27 cellular contexts compared by ENCODE assay signal in the genomic region with DNA sequence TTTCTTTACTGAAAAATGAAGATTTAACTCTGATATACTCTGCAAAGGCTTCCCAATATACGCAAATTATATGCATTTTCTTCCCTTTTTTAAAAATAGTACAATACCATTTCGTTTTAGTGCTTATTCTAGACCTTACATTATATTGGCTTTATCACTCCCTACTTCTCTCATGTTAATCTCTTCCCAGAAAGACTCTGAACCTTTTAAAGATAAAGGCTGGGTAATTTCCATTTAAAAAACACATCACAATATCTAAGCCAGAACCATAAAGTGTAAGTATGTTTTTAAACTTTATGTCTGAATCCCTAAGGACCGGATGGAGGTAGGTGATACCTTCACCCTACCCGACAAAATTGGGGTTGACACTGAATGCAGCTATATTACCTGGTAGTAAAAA.
DNase-seq lines count a peak whose midpoint lies in the region; ATAC-seq, FAIRE-seq and TF ChIP-seq lines count a peak whose summit lies in the region.
"Had no signal": no experiment of that assay in that cellular context is flagged by ENCODE, and none has a peak within 500 bp of the region (broad histone marks: within the 10 kb centered on the region; RNA-seq: fewer than 3 reads in every experiment).

No MANE protein-coding gene starts in this region.

- H3K4me2 ChIP-seq in H1 (ENCODE audit: insufficient read depth in 1 of 2, low read depth in 2 of 2, low read length in 2 of 2), result no peak overlapping the region
- H3K4me2 ChIP-seq: BLaER1 had no signal

- no peak for TF ChIP-seq EP300 in H1 (IDR thresholded peaks at IDR 0.05; ENCODE audit: borderline replicate concordance in 1 of 2, low read depth in 2 of 2, low read length in 2 of 2)

- intact Hi-C loops in mucosa of descending colon (cut with DNase I, micrococcal nuclease) (no loop called here), cardiac septum (cut with DNase I) (no loop called here)

- H3K27me3 ChIP-seq in bronchial epithelial cell (ENCODE audit: control insufficient read depth, insufficient read depth, low read length) (no peaks in the 10 kb centered on the region), H1 (replicated peaks in 1 of 4; ENCODE audit: control insufficient read depth in 3 of 4, extremely low read depth in 1 of 4, insufficient read depth in 3 of 4, low read length in 3 of 4) (no peaks in the 10 kb centered on the region), small intestine (ENCODE audit: control insufficient read depth in 2 of 2, insufficient read depth in 2 of 2, low read length in 2 of 2) (no peaks in the 10 kb centered on the region)
- H3K27me3 ChIP-seq: BE2C, BLaER1 had no signal

- no peaks in the 10 kb centered on the region for H3K79me1 ChIP-seq in H1 (ENCODE audit: low read depth, low read length)

- H3K23me2 ChIP-seq in H1 (ENCODE audit: low read depth, low read length), result no peaks in the 10 kb centered on the region

- no peak overlapping the region for H3K18ac ChIP-seq in H1 (ENCODE audit: extremely low read depth, low read length)

- H3K9ac ChIP-seq in H1 (replicated peaks in 1 of 4; ENCODE audit: extremely low read depth in 1 of 4, low read depth in 3 of 4, low read length in 3 of 4), result no peak overlapping the region
- H3K9ac ChIP-seq: BLaER1 had no signal

- H2BK120ac ChIP-seq in H1 (replicated peaks; ENCODE audit: low read depth, low read length), result no peak overlapping the region

- H4K5ac ChIP-seq in H1 (ENCODE audit: insufficient read length, low read depth, low read length), result no peak overlapping the region

- H4K91ac ChIP-seq in H1 (replicated peaks; ENCODE audit: insufficient read length, low read length), result no peak overlapping the region

- no peak overlapping the region for H2BK5ac ChIP-seq in H1 (ENCODE audit: low read depth, low read length)

- H3K56ac ChIP-seq in H1 (replicated peaks; ENCODE audit: insufficient read length, low read depth, low read length), result peak overlapping the region; percentile 3

- POLR2A ChIA-PET in H1 (lab: Charles Lee; ENCODE audit: partially characterized antibody), result no interaction called here

- H3K9me3 ChIP-seq in H1 (ENCODE audit: insufficient read depth in 2 of 2, low read depth in 1 of 2, low read length in 1 of 2), result no peaks in the 10 kb centered on the region
- no peaks in the 10 kb centered on the region for H3K9me3 ChIP-seq in mucosa of descending colon
- H3K9me3 ChIP-seq in small intestine (ENCODE audit: control insufficient read depth, low read depth), result no peaks in the 10 kb centered on the region
- H3K9me3 ChIP-seq: BE2C, BLaER1 had no signal

- H3K27ac ChIP-seq in H1 (ENCODE audit: low read depth, low read length) (no peak overlapping the region), small intestine (ENCODE audit: low read depth in 1 of 2, low read length in 1 of 2) (no peak overlapping the region)
- H3K27ac ChIP-seq: BLaER1 had no signal

- no peaks in the 10 kb centered on the region for H3K4me1 ChIP-seq in H1 (replicated peaks in 1 of 4; ENCODE audit: control insufficient read depth in 3 of 4, insufficient read depth in 4 of 4, low read length in 3 of 4)
- no peaks in the 10 kb centered on the region for H3K4me1 ChIP-seq in mucosa of descending colon (ENCODE audit: low read depth)
- H3K4me1 ChIP-seq in small intestine (ENCODE audit: control insufficient read depth in 2 of 2, insufficient read depth in 1 of 2, low read depth in 1 of 2, low read length in 1 of 2), result no peaks in the 10 kb centered on the region
- H3K4me1 ChIP-seq: BE2C, BLaER1 had no signal

- FAIRE-seq in bronchial epithelial cell (lab: Jason Lieb, UNC), result peak; percentile 50
- no peak for FAIRE-seq in H1 (lab: Jason Lieb, UNC)
- no peak for FAIRE-seq in small intestine (lab: Jason Lieb, UNC)
- FAIRE-seq: A204.1, GM12878, GM12892, GM18507 had no signal

- no peak for TF ChIP-seq CTCF in bronchial epithelial cell (IDR thresholded peaks at IDR 0.05; ENCODE audit: insufficient read depth, low read length, severe bottlenecking)
- no peak for TF ChIP-seq CTCF in H1 (IDR thresholded peaks at IDR 0.05; ENCODE audit: control extremely low read depth in 1 of 3, insufficient read depth in 1 of 3, low read depth in 1 of 3, low read length in 3 of 3)
- no peak for TF ChIP-seq CTCF in mucosa of descending colon (IDR thresholded peaks at IDR 0.05)

- CTCF ChIA-PET in H1 (lab: Charles Lee; ENCODE audit: partially characterized antibody), result no interaction called here

- no peak overlapping the region for H2BK20ac ChIP-seq in H1 (ENCODE audit: low read length)

- H3K79me2 ChIP-seq in H1 (ENCODE audit: control insufficient read depth in 1 of 2, insufficient read depth in 2 of 2, low read length in 2 of 2), result no peaks in the 10 kb centered on the region

- H4K8ac ChIP-seq in H1 (ENCODE audit: extremely low read depth, insufficient read depth, low read length), result no peak overlapping the region

- no peak for TF ChIP-seq RAD21 in H1 (IDR thresholded peaks at IDR 0.05 in 1 of 2, conservative IDR thresholded peaks at IDR 0.05 in 1 of 2; ENCODE audit: low read depth in 2 of 2, low read length in 2 of 2)

- H3K23ac ChIP-seq in H1 (ENCODE audit: insufficient read length), result no peak overlapping the region

- no peak overlapping the region for H2AFZ ChIP-seq in H1 (ENCODE audit: low read length)

- H2AK5ac ChIP-seq in H1 (ENCODE audit: low read depth, low read length), result no peak overlapping the region

- DNase-seq in bronchial epithelial cell (ENCODE audit: low read depth), result no peak
- DNase-seq in H1 (ENCODE audit: low read depth in 1 of 2, low spot score in 2 of 2), result no peak
- DNase-seq in mucosa of descending colon, result no peak
- DNase-seq in small intestine, result peak; percentile 10
- DNase-seq in NCI-H524 (lab: John Stamatoyannopoulos, UW), result no peak
- DNase-seq in cardiac septum (ENCODE audit: low spot score), result no peak
- DNase-seq: 8988T; ACHN; BE2C; C1 segment of cervical spinal cord; CD4-positive, alpha-beta memory T cell; CD4-positive, CD25-positive, alpha-beta regulatory T cell; CD8-positive, alpha-beta memory T cell; COR-L47; DMS 273 treated with DMSO at 0.1 percent for 48 hours; DMS153; DMS53; DMS79; DND-41; EL; GDM1 had no signal

- H2BK15ac ChIP-seq in H1 (ENCODE audit: low read length), result no peak overlapping the region

- no peak overlapping the region for H2BK12ac ChIP-seq in H1 (ENCODE audit: low read depth, low read length)

- H3K36me3 ChIP-seq in bronchial epithelial cell (ENCODE audit: control insufficient read depth, insufficient read depth, low read length), result no peaks in the 10 kb centered on the region
- no peaks in the 10 kb centered on the region for H3K36me3 ChIP-seq in H1 (ENCODE audit: control insufficient read depth in 2 of 4, insufficient read depth in 4 of 4, low read length in 3 of 4)
- H3K36me3 ChIP-seq in mucosa of descending colon (ENCODE audit: low read depth), result no peaks in the 10 kb centered on the region
- no peaks in the 10 kb centered on the region for H3K36me3 ChIP-seq in small intestine (ENCODE audit: control insufficient read depth in 2 of 2, insufficient read depth in 2 of 2, low read length in 2 of 2)
- H3K36me3 ChIP-seq: BE2C, BLaER1 had no signal

- H3K14ac ChIP-seq in H1 (ENCODE audit: insufficient read length), result no peak overlapping the region

- no peak for TF ChIP-seq POLR2A in H1 (IDR thresholded peaks at IDR 0.05; ENCODE audit: control extremely low read depth in 1 of 2, low read depth in 2 of 2, low read length in 2 of 2)

- H3K4me3 ChIP-seq in bronchial epithelial cell (ENCODE audit: low read depth, low read length), result no peak overlapping the region
- no peak overlapping the region for H3K4me3 ChIP-seq in H1 (ENCODE audit: extremely low read depth in 1 of 4, insufficient read depth in 2 of 4, low read depth in 3 of 4, low read length in 4 of 4)
- no peak overlapping the region for H3K4me3 ChIP-seq in mucosa of descending colon
- H3K4me3 ChIP-seq in small intestine (ENCODE audit: low read depth in 1 of 2, low read length in 2 of 2), result no peak overlapping the region
- H3K4me3 ChIP-seq: BLaER1, GM12878 had no signal

- H3K4ac ChIP-seq in H1 (replicated peaks; ENCODE audit: insufficient read length, low read depth, low read length), result no peak overlapping the region

- H4K20me1 ChIP-seq in H1 (replicated peaks in 1 of 2; ENCODE audit: control insufficient read depth in 1 of 2, insufficient read depth in 2 of 2, low read length in 2 of 2), result no peaks in the 10 kb centered on the region
- H4K20me1 ChIP-seq: BLaER1 had no signal

- peak; percentile 61 for ATAC-seq in mucosa of descending colon
- no peak for ATAC-seq in GM21526 (IDR thresholded peaks at IDR 0.05; ENCODE audit: low FRiP score, unreplicated experiment)
- ATAC-seq: GM12878 had no signal

- 87% methylated on average over 4 of the region's 4 CpGs; no CpG with 5 or more reads in 1 of the 2 experiments for WGBS in H1 (ENCODE audit: extremely low coverage in 1 of 2, insufficient coverage in 1 of 2, insufficient read length in 1 of 2, insufficient replicate concordance in 2 of 2, low coverage in 1 of 2, low lambda C conversion rate in 2 of 2, missing lambda C conversion rate in 1 of 2), 2 experiments
- 16 to 55% (median 29%) methylated on average over 4 of the region's 4 CpGs for WGBS in small intestine, 3 donors

TF ChIP-seq in H1, 55 proteins besides CTCF, POLR2A, EP300 and RAD21 (continues in another document):
- no peak for TF ChIP-seq POU5F1 (IDR thresholded peaks at IDR 0.05; ENCODE audit: low read depth, low read length)
- no peak for TF ChIP-seq SP4 (IDR thresholded peaks at IDR 0.05; ENCODE audit: low read length)
- no peak for TF ChIP-seq GABPA (IDR thresholded peaks at IDR 0.05; ENCODE audit: borderline replicate concordance, insufficient read depth, low read length)
- TF ChIP-seq TEAD4 (IDR thresholded peaks at IDR 0.05; ENCODE audit: low read depth, low read length), result no peak
- no peak for TF ChIP-seq RFX5 (IDR thresholded peaks at IDR 0.05; ENCODE audit: borderline replicate concordance, low read depth, low read length)
- no peak for TF ChIP-seq SP1 (IDR thresholded peaks at IDR 0.05; ENCODE audit: low read depth, low read length)
- TF ChIP-seq RXRA (IDR thresholded peaks at IDR 0.05; ENCODE audit: insufficient read depth, low read depth, low read length), result no peak
- TF ChIP-seq FOSL1 (IDR thresholded peaks at IDR 0.05; ENCODE audit: insufficient read depth, low read depth, low read length), result no peak
- TF ChIP-seq HDAC6 (IDR thresholded peaks at IDR 0.05; ENCODE audit: low read depth, low read length), result no peak
- no peak for TF ChIP-seq SP2 (IDR thresholded peaks at IDR 0.05; ENCODE audit: low read length)
